Comparison of ENCODE assay signal across 33 cellular contexts in genomic region chr4:5416637-5417036, GRCh38.
DNase-seq lines count a peak whose midpoint lies in the region; ATAC-seq and TF ChIP-seq lines count a peak whose summit lies in the region.
"Had no signal": no experiment of that assay in that cellular context is flagged by ENCODE, and none has a peak within 500 bp of the region (broad histone marks: within the 10 kb centered on the region; RNA-seq: fewer than 3 reads in every experiment).

No MANE protein-coding gene starts in this region.

- intact Hi-C loops in left ventricle myocardium inferior (cut with micrococcal nuclease): no loop called here

- H3K27ac ChIP-seq in left ventricle myocardium inferior (replicated peaks): no peak overlapping the region
- H3K27ac ChIP-seq: heart left ventricle, neutrophil, prostate gland, right lobe of liver, spleen, thoracic aorta, vagina had no signal

- H3K4me3 ChIP-seq in GM12865 (ENCODE audit: low read depth, low read length): no peak overlapping the region
- no peak overlapping the region for H3K4me3 ChIP-seq in left ventricle myocardium inferior
- H3K4me3 ChIP-seq: HAP-1, heart left ventricle, prostate gland, right lobe of liver, spleen, thoracic aorta, vagina had no signal

- H3K4me1 ChIP-seq in left ventricle myocardium inferior: no peaks in the 10 kb centered on the region
- H3K4me1 ChIP-seq: BE2C, HAP-1, heart left ventricle, prostate gland, right lobe of liver, spleen, vagina had no signal

- peak overlapping the region in 2 of 6 donors; percentile 67 to 74 for H3K27ac Mint-ChIP-seq in naive B cell
- H3K27ac Mint-ChIP-seq: activated naive CD4-positive, alpha-beta T cell treated with anti-CD3 and anti-CD28 coated beads, Interleukin-2, amount 50 U/mL, for 72 hours; mesothelial cell of epicardium; stimulated activated naive CD8-positive, alpha-beta T cell treated with anti-CD3 and anti-CD28 coated beads, Interleukin-15, amount 100 ng/mL, for 72 hours; T-helper 2 cell treated with Interferon-gamma antibody and Interleukin-4, amounts not matched to agents 5 μg/mL and 100 μg/mL, for 36 hours had no signal

- peaks cover 20% of the 10 kb centered on the region for H3K9me3 ChIP-seq in left ventricle myocardium inferior (replicated peaks)
- H3K9me3 ChIP-seq: BE2C, HAP-1, prostate gland, right lobe of liver, thoracic aorta, vagina had no signal

- H3K4me1 Mint-ChIP-seq in naive B cell: peaks cover 15 to 39% (median 28%) of the 10 kb centered on the region in 3 donors
- H3K4me1 Mint-ChIP-seq: mesothelial cell of epicardium; stimulated activated naive CD8-positive, alpha-beta T cell treated with anti-CD3 and anti-CD28 coated beads, Interleukin-15, amount 100 ng/mL, for 72 hours had no signal

- no peaks in the 10 kb centered on the region for H3K27me3 Mint-ChIP-seq in naive B cell
- H3K27me3 Mint-ChIP-seq: stimulated activated naive CD8-positive, alpha-beta T cell treated with anti-CD3 and anti-CD28 coated beads, Interleukin-15, amount 100 ng/mL, for 72 hours had no signal

- H3K4me3 Mint-ChIP-seq in naive B cell: peak overlapping the region in 6 of 8 donors; percentile 16 to 89 (median 42)
- H3K4me3 Mint-ChIP-seq: mesothelial cell of epicardium; stimulated activated naive CD8-positive, alpha-beta T cell treated with anti-CD3 and anti-CD28 coated beads, Interleukin-15, amount 100 ng/mL, for 72 hours; T-helper 2 cell treated with Interferon-gamma antibody and Interleukin-4, amounts not matched to agents 5 μg/mL and 100 μg/mL, for 36 hours had no signal

- H3K9me3 Mint-ChIP-seq in naive B cell: peaks cover 3 to 29% (median 17%) of the 10 kb centered on the region in 7 donors

- H3K36me3 ChIP-seq in left ventricle myocardium inferior: no peaks in the 10 kb centered on the region
- H3K36me3 ChIP-seq: BE2C, HAP-1, heart left ventricle, neutrophil, prostate gland, right lobe of liver, spleen, thoracic aorta, vagina had no signal

- TF ChIP-seq CTCF in GM12865 (IDR thresholded peaks at IDR 0.05; ENCODE audit: insufficient read depth, low read depth, low read length, missing control alignments): no peak
- TF ChIP-seq CTCF in left ventricle myocardium inferior (IDR thresholded peaks at IDR 0.05; ENCODE audit: borderline replicate concordance): no peak

- H3K36me3 Mint-ChIP-seq in naive B cell: peaks cover 5 to 10% of the 10 kb centered on the region in 2 donors
- H3K36me3 Mint-ChIP-seq: mesothelial cell of epicardium had no signal

- ATAC-seq in GM21367 (IDR thresholded peaks at IDR 0.05; ENCODE audit: unreplicated experiment) (peak; percentile 55), HG03442 (IDR thresholded peaks at IDR 0.05; ENCODE audit: unreplicated experiment) (peak; percentile 74), naive B cell (ENCODE audit: low read depth in 2 of 2) (peak; percentile 56 to 70), GM18909 (IDR thresholded peaks at IDR 0.05; ENCODE audit: poor library complexity, unreplicated experiment) (no peak)
- ATAC-seq: activated naive CD4-positive, alpha-beta T cell treated with anti-CD3 and anti-CD28 coated beads, Interleukin-2, amount 50 U/mL, for 72 hours; esophagus mucosa; heart left ventricle; right lobe of liver; stimulated activated naive CD8-positive, alpha-beta T cell treated with anti-CD3 and anti-CD28 coated beads, Interleukin-15, amount 100 ng/mL, for 72 hours had no signal

- peak; percentile 34 for DNase-seq in GM12865 (ENCODE audit: low read depth)
- peak; percentile 20 for DNase-seq in naive B cell
- no peak for DNase-seq in NCI-H1105 (lab: John Stamatoyannopoulos, UW)
- no peak for DNase-seq in left ventricle myocardium inferior
- no peak for DNase-seq in globus pallidus (ENCODE audit: low spot score)
- DNase-seq: ACHN; activated CD4-positive, alpha-beta T cell treated with anti-CD3 and anti-CD28 coated beads for 4 hours; amygdala; BE2C; DMS153; heart left ventricle; Karpas-422; NCI-H1417 treated with DMSO at 0.1 percent for 48 hours; NCI-H2081 treated with DMSO at 0.1 percent for 48 hours; NCI-H226; NCI-H774; right lobe of liver; SIG-M5; stimulated activated CD8-positive, alpha-beta memory T cell treated with anti-CD3 and anti-CD28 coated beads, Interleukin-4, amount 100 ng/mL, for 48 hours; stimulated activated naive CD8-positive, alpha-beta T cell treated with anti-CD3 and anti-CD28 coated beads, Interleukin-15, amount 100 ng/mL, for 72 hours had no signal

- H3K27me3 ChIP-seq in left ventricle myocardium inferior (ENCODE audit: low read depth): peaks cover 38% of the 10 kb centered on the region
- H3K27me3 ChIP-seq: BE2C, neutrophil, right lobe of liver, spleen, vagina had no signal

Comparison
In these comparisons a context has a peak if more than half of its experiments do, and no peak if none do; other contexts are left out.
1. DNase-seq: peak in GM12865 (single experiment) and naive B cell (single experiment); none in NCI-H1105 (single experiment), left ventricle myocardium inferior (single experiment) and globus pallidus (single experiment).